Comparison of ENCODE assay signal across 12 cellular contexts in the genomic region with DNA sequence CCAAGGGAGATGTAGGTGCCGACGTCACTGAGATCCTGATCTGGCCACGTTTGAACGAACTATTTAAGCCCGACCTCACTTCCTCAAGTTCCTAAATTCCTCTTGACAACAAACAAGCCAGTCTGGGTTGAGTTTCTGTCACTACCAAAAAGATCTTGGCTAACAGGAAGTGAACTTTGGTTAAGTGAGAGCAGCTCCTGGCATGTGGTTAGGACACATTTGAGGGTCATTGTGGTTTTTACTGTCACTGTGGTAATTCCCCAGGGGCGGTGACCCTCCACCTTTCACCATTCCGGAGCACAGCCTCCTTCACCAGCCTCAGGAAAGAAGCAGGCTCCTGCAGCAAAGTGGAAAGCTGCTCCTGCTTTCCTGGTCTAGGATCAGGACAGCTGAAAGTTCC. TPM values are rescaled to one million over a fixed set of nuclear protein-coding genes. Genes with fewer than 3 reads are reported as not detected.
A peak's percentile ranks its signal among the peaks of the same experiment; 100 is the strongest.
DNase-seq lines count a peak whose midpoint lies in the region; ATAC-seq and TF ChIP-seq lines count a peak whose summit lies in the region.
"Had no signal": no experiment of that assay in that cellular context is flagged by ENCODE, and none has a peak within 500 bp of the region (broad histone marks: within the 10 kb centered on the region; RNA-seq: fewer than 3 reads in every experiment).

No MANE protein-coding gene starts in this region.

- H3K36me3 Mint-ChIP-seq in CD8-positive, alpha-beta T cell, result no peaks in the 10 kb centered on the region
- H3K36me3 Mint-ChIP-seq in activated CD4-positive, alpha-beta memory T cell treated with anti-CD3 and anti-CD28 coated beads, Interleukin-2, amount 10 ng/mL, durations not matched to agents 7 days and 5 days (ENCODE audit: low read depth), result peaks cover 4% of the 10 kb centered on the region

- H3K9me3 ChIP-seq in CD8-positive, alpha-beta T cell (ENCODE audit: low read length), result no peaks in the 10 kb centered on the region
- H3K9me3 ChIP-seq: esophagus squamous epithelium, right atrium auricular region, thoracic aorta had no signal

- no peak for TF ChIP-seq CTCF in CD8-positive, alpha-beta T cell (IDR thresholded peaks at IDR 0.05)
- no peak for TF ChIP-seq CTCF in foreskin fibroblast (IDR thresholded peaks at IDR 0.05; ENCODE audit: low read depth, low read length)

- H3K27ac ChIP-seq in CD8-positive, alpha-beta T cell (ENCODE audit: low read depth, low read length), result peak overlapping the region; percentile 77
- H3K27ac ChIP-seq: esophagus squamous epithelium, right atrium auricular region, thoracic aorta had no signal

- intact Hi-C loops in CD8-positive, alpha-beta T cell (cut with DNase I, micrococcal nuclease), result loop anchor here in 1 of 2 experiments (5.0 kb wide), 1 partner anchor 33 kb away; no protein-coding TSS in a partner anchor

- H3K4me1 ChIP-seq in CD8-positive, alpha-beta T cell (ENCODE audit: insufficient read depth, low read length), result peaks cover 84% of the 10 kb centered on the region
- H3K4me1 ChIP-seq: esophagus squamous epithelium, right atrium auricular region had no signal

- H3K27me3 ChIP-seq in CD8-positive, alpha-beta T cell (ENCODE audit: insufficient read depth, low read length), result no peaks in the 10 kb centered on the region
- H3K27me3 ChIP-seq: right atrium auricular region had no signal

- H3K36me3 ChIP-seq in CD8-positive, alpha-beta T cell (ENCODE audit: insufficient read depth, low read length), result no peaks in the 10 kb centered on the region
- H3K36me3 ChIP-seq: esophagus squamous epithelium, right atrium auricular region, thoracic aorta had no signal

- POLR2A ChIA-PET in CD8-positive, alpha-beta T cell (lab: Charles Lee), result interaction anchor here (0.8 to 1.6 kb wide), 4 partner anchors 10 to 43 kb away, joined by 3 to 6 read pairs (median 5); a partner anchor contains a TSS
- POLR2A ChIA-PET in activated CD4-positive, alpha-beta memory T cell treated with anti-CD3 and anti-CD28 coated beads, Interleukin-2, amount 10 ng/mL, durations not matched to agents 7 days and 5 days (lab: Charles Lee), result interaction anchor here (1.2 to 3.7 kb wide), 4 partner anchors 8 to 47 kb away, joined by 3 to 26 read pairs (median 9); a partner anchor contains a TSS

- peak overlapping the region; percentile 61 for H3K4me3 Mint-ChIP-seq in CD8-positive, alpha-beta T cell
- H3K4me3 Mint-ChIP-seq in activated CD4-positive, alpha-beta memory T cell treated with anti-CD3 and anti-CD28 coated beads, Interleukin-2, amount 10 ng/mL, durations not matched to agents 7 days and 5 days, result no peak overlapping the region

- H3K27ac Mint-ChIP-seq in CD8-positive, alpha-beta T cell, result peak overlapping the region; percentile 98
- no peak overlapping the region for H3K27ac Mint-ChIP-seq in activated CD4-positive, alpha-beta memory T cell treated with anti-CD3 and anti-CD28 coated beads, Interleukin-2, amount 10 ng/mL, durations not matched to agents 7 days and 5 days

- no peaks in the 10 kb centered on the region for H3K9me3 Mint-ChIP-seq in CD8-positive, alpha-beta T cell
- peaks cover 16% of the 10 kb centered on the region for H3K9me3 Mint-ChIP-seq in activated CD4-positive, alpha-beta memory T cell treated with anti-CD3 and anti-CD28 coated beads, Interleukin-2, amount 10 ng/mL, durations not matched to agents 7 days and 5 days

- H3K4me3 ChIP-seq in CD8-positive, alpha-beta T cell (ENCODE audit: low read depth, low read length), result no peak overlapping the region
- H3K4me3 ChIP-seq in foreskin fibroblast (ENCODE audit: low read depth in 1 of 2, low read length in 2 of 2), result no peak overlapping the region
- H3K4me3 ChIP-seq: esophagus squamous epithelium, right atrium auricular region, thoracic aorta had no signal

- DNase-seq in CD8-positive, alpha-beta T cell, result peak in 4 of 7 experiments; percentile 16 to 46 (median 34)
- DNase-seq in KBM-7, result peak; percentile 28
- DNase-seq in activated CD4-positive, alpha-beta memory T cell treated with anti-CD3 and anti-CD28 coated beads, Interleukin-2, amount 10 ng/mL, durations not matched to agents 7 days and 5 days, result peak; percentile 37
- DNase-seq in left kidney (ENCODE audit: low read depth, low spot score), result peak; percentile 9
- no peak for DNase-seq in GOT3 (lab: John Stamatoyannopoulos, UW)
- no peak for DNase-seq in foreskin fibroblast
- DNase-seq: cerebellar nuclear complex, esophagus squamous epithelium had no signal

- peaks cover 89% of the 10 kb centered on the region for H3K4me1 Mint-ChIP-seq in CD8-positive, alpha-beta T cell (ENCODE audit: low read depth)
- H3K4me1 Mint-ChIP-seq in activated CD4-positive, alpha-beta memory T cell treated with anti-CD3 and anti-CD28 coated beads, Interleukin-2, amount 10 ng/mL, durations not matched to agents 7 days and 5 days, result peaks cover 52% of the 10 kb centered on the region

- ATAC-seq in CD8-positive, alpha-beta T cell, result no peak
- ATAC-seq in GM18858 (IDR thresholded peaks at IDR 0.05; ENCODE audit: unreplicated experiment), result no peak
- ATAC-seq in HG03521 (IDR thresholded peaks at IDR 0.05; ENCODE audit: unreplicated experiment), result no peak

- CTCF ChIA-PET in CD8-positive, alpha-beta T cell (lab: Charles Lee), result interaction anchor here (0.7 to 5.2 kb wide), 5 partner anchors 8 to 87 kb away, joined by 3 to 35 read pairs (median 5); no protein-coding TSS in a partner anchor
- CTCF ChIA-PET in activated CD4-positive, alpha-beta memory T cell treated with anti-CD3 and anti-CD28 coated beads, Interleukin-2, amount 10 ng/mL, durations not matched to agents 7 days and 5 days (lab: Charles Lee), result interaction anchor here (1.3 kb wide), 1 partner anchor 87 kb away, joined by 5 read pairs; no protein-coding TSS in a partner anchor

- no peaks in the 10 kb centered on the region for H3K27me3 Mint-ChIP-seq in CD8-positive, alpha-beta T cell (ENCODE audit: low read depth)
- H3K27me3 Mint-ChIP-seq in activated CD4-positive, alpha-beta memory T cell treated with anti-CD3 and anti-CD28 coated beads, Interleukin-2, amount 10 ng/mL, durations not matched to agents 7 days and 5 days, result peaks cover 15% of the 10 kb centered on the region

- in situ Hi-C loops in KBM-7 (cut with MboI; ENCODE audit: low pct_unique_long_range_greater_than_20kb, low sequenced_read_pairs), result no loop called here

RNA-seq across cellular contexts. Expression of a gene that starts 43.1 kb away (rescaled TPM):
- 10 to 100 TPM; 15.3 to 16.3 TPM for total RNA-seq in CD8-positive, alpha-beta T cell
- 10 to 100 TPM; 12.1 to 12.7 TPM for total RNA-seq in activated CD4-positive, alpha-beta memory T cell treated with anti-CD3 and anti-CD28 coated beads, Interleukin-2, amount 10 ng/mL, durations not matched to agents 7 days and 5 days

Comparison
In these comparisons a context has a peak if more than half of its experiments do, and no peak if none do; other contexts are left out.
1. DNase-seq: peak in CD8-positive, alpha-beta T cell (4 of 7), KBM-7 (single experiment), activated CD4-positive, alpha-beta memory T cell treated with anti-CD3 and anti-CD28 coated beads, Interleukin-2, amount 10 ng/mL, durations not matched to agents 7 days and 5 days (single experiment) and left kidney (single experiment); none in GOT3 (single experiment) and foreskin fibroblast (0 of 2).